Comparison of ENCODE assay signal across 24 cellular contexts in the genomic region with DNA sequence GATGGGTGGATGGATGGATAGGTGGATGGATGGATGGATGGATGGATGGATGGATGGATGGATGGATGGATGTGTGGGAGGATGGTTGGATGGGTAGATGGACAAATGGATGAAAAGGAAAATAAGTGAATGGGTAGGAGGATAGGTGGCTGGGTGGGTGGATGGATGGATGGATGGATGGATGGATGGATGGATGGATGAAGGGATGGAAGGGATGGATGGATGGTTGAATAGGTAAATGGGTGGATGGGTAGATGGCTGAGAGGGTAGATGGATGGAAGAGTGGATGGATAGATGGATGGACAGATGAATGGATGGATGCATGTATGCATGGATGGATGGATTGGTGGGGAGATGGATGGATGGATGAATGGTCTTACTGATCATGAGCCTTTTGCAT. TPM values are rescaled to one million over a fixed set of nuclear protein-coding genes. Genes with fewer than 3 reads are reported as not detected.
"Had no signal": no experiment of that assay in that cellular context is flagged by ENCODE, and none has a peak within 500 bp of the region (broad histone marks: within the 10 kb centered on the region; RNA-seq: fewer than 3 reads in every experiment).

No MANE protein-coding gene starts in this region.

- H3K27ac ChIP-seq: gastroesophageal sphincter, pancreas, prostate gland, sigmoid colon had no signal

- DNase-seq: activated B cell treated with CpG ODN at 0.5 μM for 24 hours; activated CD4-positive, alpha-beta T cell treated with anti-CD3 and anti-CD28 coated beads, Interleukin-2, amount 50 U/mL, for 4 hours; activated CD8-positive, alpha-beta memory T cell treated with anti-CD3 and anti-CD28 coated beads, Interleukin-2, amount 50 U/mL, for 4 hours; activated gamma-delta T cell; activated naive CD4-positive, alpha-beta T cell treated with anti-CD3 and anti-CD28 coated beads, Interleukin-2, amount 10 ng/mL, durations not matched to agents 7 days and 5 days; activated T-cell treated with anti-CD3 and anti-CD28 coated beads, Interleukin-2, amount 50 U/mL, for 24 hours; cortex of kidney; effector memory CD8-positive, alpha-beta T cell; hippocampal formation; kidney; mesenchymal stem cell; nephron progenitor cell; pancreas; sigmoid colon; small intestine; stimulated activated CD4-positive, alpha-beta T cell treated with anti-CD3 and anti-CD28 coated beads, Interleukin-1b, Interleukin-23, amount 100 ng/mL, for 48 hours; stimulated activated CD4-positive, alpha-beta T cell treated with anti-CD3 and anti-CD28 coated beads, Interleukin-4, amount 100 ng/mL, for 4 hours; stimulated activated CD8-positive, alpha-beta memory T cell treated with anti-CD3 and anti-CD28 coated beads, Interleukin-4, amount 100 ng/mL, for 48 hours; stimulated activated naive CD4-positive, alpha-beta T cell; T-cell had no signal

- ATAC-seq: effector memory CD8-positive, alpha-beta T cell; gastroesophageal sphincter; pancreas; T-cell had no signal

- H3K4me3 ChIP-seq: gastroesophageal sphincter, pancreas, prostate gland, sigmoid colon, tibial nerve had no signal

- H3K36me3 ChIP-seq: gastroesophageal sphincter, pancreas, prostate gland, sigmoid colon, tibial nerve had no signal

- H3K27me3 ChIP-seq: gastroesophageal sphincter, pancreas, sigmoid colon, tibial nerve had no signal

- H3K36me3 Mint-ChIP-seq: T-cell had no signal

- H3K9me3 Mint-ChIP-seq: activated B cell treated with CpG ODN at 0.5 μM for 24 hours; activated T-cell treated with anti-CD3 and anti-CD28 coated beads, Interleukin-2, amount 50 U/mL, for 24 hours; effector memory CD8-positive, alpha-beta T cell; nephron progenitor cell; T-cell had no signal

- H3K4me3 Mint-ChIP-seq: activated B cell treated with CpG ODN at 0.5 μM for 24 hours; activated naive CD4-positive, alpha-beta T cell treated with anti-CD3 and anti-CD28 coated beads, Interleukin-2, amount 10 ng/mL, durations not matched to agents 7 days and 5 days; activated T-cell treated with anti-CD3 and anti-CD28 coated beads, Interleukin-2, amount 50 U/mL, for 24 hours; effector memory CD8-positive, alpha-beta T cell; nephron progenitor cell had no signal

- H3K9me3 ChIP-seq: gastroesophageal sphincter, pancreas, prostate gland, sigmoid colon, tibial nerve had no signal

- H3K27me3 Mint-ChIP-seq: activated B cell treated with CpG ODN at 0.5 μM for 24 hours; activated T-cell treated with anti-CD3 and anti-CD28 coated beads, Interleukin-2, amount 50 U/mL, for 24 hours; effector memory CD8-positive, alpha-beta T cell had no signal

- H3K4me1 ChIP-seq: prostate gland had no signal

- H3K27ac Mint-ChIP-seq: activated B cell treated with CpG ODN at 0.5 μM for 24 hours; activated naive CD4-positive, alpha-beta T cell treated with anti-CD3 and anti-CD28 coated beads, Interleukin-2, amount 10 ng/mL, durations not matched to agents 7 days and 5 days; activated T-cell treated with anti-CD3 and anti-CD28 coated beads, Interleukin-2, amount 50 U/mL, for 24 hours; effector memory CD8-positive, alpha-beta T cell; nephron progenitor cell; T-cell had no signal

RNA-seq across cellular contexts. Expression of a gene that starts 36.5 kb away (rescaled TPM):
- total RNA-seq: ureter had no signal
